In the genomic region with DNA sequence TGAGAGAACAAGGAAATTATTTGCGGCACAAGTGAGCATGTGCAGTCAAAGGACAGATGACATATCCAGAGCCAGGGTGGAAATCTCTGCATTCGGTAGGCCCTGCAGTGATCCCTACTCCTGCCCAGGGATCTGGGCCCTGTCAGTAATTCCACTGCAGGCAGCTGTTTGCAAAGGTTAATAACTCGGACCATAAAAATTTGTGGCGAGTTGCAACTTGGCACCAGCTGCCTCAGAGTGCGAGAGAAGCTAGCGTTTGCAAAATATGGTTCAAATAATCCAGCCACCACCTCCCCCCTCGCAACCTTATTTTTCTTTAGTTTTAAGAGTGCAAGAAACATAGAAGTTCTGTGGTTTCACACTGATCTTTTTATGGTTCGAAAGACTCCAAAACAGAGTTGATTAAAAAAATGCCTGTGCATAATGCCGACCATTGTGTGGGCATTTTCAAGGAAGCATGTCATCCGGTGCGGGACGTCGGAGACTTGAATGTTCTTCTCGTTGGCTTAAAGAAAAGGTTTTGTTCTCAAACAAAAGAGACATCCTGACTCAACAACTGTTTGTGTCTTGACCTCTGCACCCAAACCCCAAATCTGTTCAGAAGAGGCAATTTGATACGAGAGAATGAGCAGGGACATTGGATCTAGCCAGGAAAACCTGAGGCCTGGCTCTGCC, we compare ENCODE assay signal across 24 cellular contexts.
A peak's percentile ranks its signal among the peaks of the same experiment; 100 is the strongest.
DNase-seq lines count a peak whose midpoint lies in the region; ATAC-seq and TF ChIP-seq lines count a peak whose summit lies in the region.
"Had no signal": no experiment of that assay in that cellular context is flagged by ENCODE, and none has a peak within 500 bp of the region (broad histone marks: within the 10 kb centered on the region; RNA-seq: fewer than 3 reads in every experiment).

No MANE protein-coding gene starts in this region.

- H3K27ac ChIP-seq in suprapubic skin (no peak overlapping the region), PC-3 (ENCODE audit: low read length) (no peak overlapping the region)
- H3K27ac ChIP-seq: left ventricle myocardium inferior, pancreas, transverse colon had no signal

- H2AFZ ChIP-seq in PC-3 (ENCODE audit: low read length), result no peak overlapping the region

- no peaks in the 10 kb centered on the region for H4K20me1 ChIP-seq in PC-3 (ENCODE audit: low read length)

- H3K9me3 ChIP-seq in suprapubic skin (no peaks in the 10 kb centered on the region), PC-3 (ENCODE audit: low read length) (0 out of 2 replicates have a peak, but pooled peaks cover 3% of the 10 kb centered on the region)
- H3K9me3 ChIP-seq: pancreas had no signal

- no peak overlapping the region for H3K27ac Mint-ChIP-seq in activated T-cell treated with anti-CD3 and anti-CD28 coated beads, Interleukin-2, amount 50 U/mL, for 24 hours
- H3K27ac Mint-ChIP-seq in activated T-cell treated with anti-CD3 and anti-CD28 coated beads, Interleukin-2, amount 50 U/mL, for 72 hours, result no peak overlapping the region
- peak overlapping the region; percentile 14 for H3K27ac Mint-ChIP-seq in activated naive CD8-positive, alpha-beta T cell treated with anti-CD3 and anti-CD28 coated beads, Interleukin-2, amount 10 ng/mL, durations not matched to agents 7 days and 5 days
- H3K27ac Mint-ChIP-seq in immature natural killer cell, result peak overlapping the region in 2 of 6 donors; percentile 4 to 63
- H3K27ac Mint-ChIP-seq: B cell; natural killer cell treated with Interleukin-12 subunit alpha and Interleukin-12 subunit beta and Interleukin-15 and Interleukin-18, amount 100 ng/mL, for 72 hours; stimulated activated naive CD8-positive, alpha-beta T cell treated with anti-CD3 and anti-CD28 coated beads, Interleukin-15, Interleukin-2, amounts not matched to agents 100 ng/mL and 50 ng/mL, for 24 hours had no signal

- 61% methylated on average over 15 of the region's 15 CpGs for WGBS in suprapubic skin

- no peak for TF ChIP-seq POLR2A in suprapubic skin (IDR thresholded peaks at IDR 0.05)

- no peaks in the 10 kb centered on the region for H3K9me2 ChIP-seq in PC-3 (replicated peaks; ENCODE audit: low read length)

- H3K4me2 ChIP-seq in PC-3 (ENCODE audit: low read length), result no peak overlapping the region

- H3K79me2 ChIP-seq in PC-3 (ENCODE audit: low read length), result no peaks in the 10 kb centered on the region

- CTCF ChIA-PET in PC-3 (lab: Charles Lee), result no interaction called here

- no peak overlapping the region for H3K9ac ChIP-seq in PC-3 (ENCODE audit: low read length)

- intact Hi-C loops in PC-3 (cut with micrococcal nuclease), result no loop called here

- H3K27me3 ChIP-seq in suprapubic skin (no peaks in the 10 kb centered on the region), PC-3 (ENCODE audit: low read length) (peaks cover 6% of the 10 kb centered on the region; the same call in 1 of the 2 replicates)
- H3K27me3 ChIP-seq: pancreas, transverse colon had no signal

- no peak for TF ChIP-seq EP300 in suprapubic skin (IDR thresholded peaks at IDR 0.05)

- H3K36me3 ChIP-seq in suprapubic skin (no peaks in the 10 kb centered on the region), PC-3 (ENCODE audit: low read depth, low read length) (no peaks in the 10 kb centered on the region)
- H3K36me3 ChIP-seq: left ventricle myocardium inferior, pancreas, transverse colon had no signal

- peak; percentile 23 for DNase-seq in activated T-cell treated with anti-CD3 and anti-CD28 coated beads, Interleukin-2, amount 50 U/mL, for 24 hours
- no peak for DNase-seq in activated T-cell treated with anti-CD3 and anti-CD28 coated beads, Interleukin-2, amount 50 U/mL, for 72 hours
- DNase-seq in activated naive CD8-positive, alpha-beta T cell treated with anti-CD3 and anti-CD28 coated beads, Interleukin-2, amount 10 ng/mL, durations not matched to agents 7 days and 5 days, result no peak
- DNase-seq in immature natural killer cell (peak in 1 of 3 donors; percentile 32), suprapubic skin (ENCODE audit: low spot score in 2 of 2) (peak; percentile 32 to 41), AG08396 (ENCODE audit: low spot score) (no peak), PC-3 (no peak)
- DNase-seq: activated CD4-positive, alpha-beta T cell treated with anti-CD3 and anti-CD28 coated beads for 1 hour; COR-L47; effector CD4-positive, alpha-beta T cell; H7; left ventricle myocardium inferior; midbrain; NCI-H1694; NCI-H524 treated with DMSO at 0.1 percent for 48 hours; pancreas; right cardiac atrium; transverse colon had no signal

- H3K4me1 ChIP-seq in suprapubic skin (peaks cover 9% of the 10 kb centered on the region), PC-3 (ENCODE audit: insufficient read depth, low read length) (no peaks in the 10 kb centered on the region)
- H3K4me1 ChIP-seq: left ventricle myocardium inferior, pancreas, transverse colon had no signal

- H3K36me3 Mint-ChIP-seq in activated T-cell treated with anti-CD3 and anti-CD28 coated beads, Interleukin-2, amount 50 U/mL, for 24 hours (ENCODE audit: low read depth), result peaks cover 8% of the 10 kb centered on the region
- H3K36me3 Mint-ChIP-seq in activated T-cell treated with anti-CD3 and anti-CD28 coated beads, Interleukin-2, amount 50 U/mL, for 72 hours (ENCODE audit: insufficient read depth in 2 of 2), result peaks cover 9 to 17% of the 10 kb centered on the region in 2 donors
- peaks cover 14% of the 10 kb centered on the region for H3K36me3 Mint-ChIP-seq in activated naive CD8-positive, alpha-beta T cell treated with anti-CD3 and anti-CD28 coated beads, Interleukin-2, amount 10 ng/mL, durations not matched to agents 7 days and 5 days
- peaks cover 3 to 22% (median 9%) of the 10 kb centered on the region in 3 donors for H3K36me3 Mint-ChIP-seq in immature natural killer cell
- H3K36me3 Mint-ChIP-seq: brain had no signal

- POLR2A ChIA-PET in activated naive CD8-positive, alpha-beta T cell treated with anti-CD3 and anti-CD28 coated beads, Interleukin-2, amount 10 ng/mL, durations not matched to agents 7 days and 5 days (lab: Charles Lee), result no interaction called here
- POLR2A ChIA-PET in PC-3 (lab: Charles Lee; ENCODE audit: unreplicated experiment), result no interaction called here

- H3K4me3 ChIP-seq in suprapubic skin (no peak overlapping the region), PC-3 (ENCODE audit: low read length) (no peak overlapping the region)
- H3K4me3 ChIP-seq: left ventricle myocardium inferior, pancreas, transverse colon had no signal

- ATAC-seq in activated T-cell treated with anti-CD3 and anti-CD28 coated beads, Interleukin-2, amount 50 U/mL, for 72 hours (replicated peaks in 1 of 2), result no peak
- ATAC-seq in activated naive CD8-positive, alpha-beta T cell treated with anti-CD3 and anti-CD28 coated beads, Interleukin-2, amount 10 ng/mL, durations not matched to agents 7 days and 5 days (ENCODE audit: low read depth), result no peak
- no peak for ATAC-seq in PC-3
- ATAC-seq in GM21723 (IDR thresholded peaks at IDR 0.05; ENCODE audit: unreplicated experiment), result no peak
- ATAC-seq: natural killer cell treated with Interleukin-12 subunit alpha and Interleukin-12 subunit beta and Interleukin-15 and Interleukin-18, amount 100 ng/mL, for 72 hours; pancreas; right cardiac atrium had no signal

- H3K4me3 Mint-ChIP-seq in activated T-cell treated with anti-CD3 and anti-CD28 coated beads, Interleukin-2, amount 50 U/mL, for 24 hours, result no peak overlapping the region
- no peak overlapping the region for H3K4me3 Mint-ChIP-seq in activated T-cell treated with anti-CD3 and anti-CD28 coated beads, Interleukin-2, amount 50 U/mL, for 72 hours
- H3K4me3 Mint-ChIP-seq in activated naive CD8-positive, alpha-beta T cell treated with anti-CD3 and anti-CD28 coated beads, Interleukin-2, amount 10 ng/mL, durations not matched to agents 7 days and 5 days, result no peak overlapping the region
- H3K4me3 Mint-ChIP-seq in immature natural killer cell, result peak overlapping the region in 3 of 5 donors; percentile 41 to 69 (median 56)
- H3K4me3 Mint-ChIP-seq: activated naive CD4-positive, alpha-beta T cell treated with anti-CD3 and anti-CD28 coated beads, Interleukin-2, amount 50 U/mL, for 24 hours; B cell; stimulated activated naive CD8-positive, alpha-beta T cell treated with anti-CD3 and anti-CD28 coated beads, Interleukin-15, Interleukin-2, amounts not matched to agents 100 ng/mL and 50 ng/mL, for 24 hours had no signal

- no peaks in the 10 kb centered on the region for H3K27me3 Mint-ChIP-seq in activated T-cell treated with anti-CD3 and anti-CD28 coated beads, Interleukin-2, amount 50 U/mL, for 24 hours
- H3K27me3 Mint-ChIP-seq in activated T-cell treated with anti-CD3 and anti-CD28 coated beads, Interleukin-2, amount 50 U/mL, for 72 hours (ENCODE audit: low read depth), result no peaks in the 10 kb centered on the region
- no peaks in the 10 kb centered on the region for H3K27me3 Mint-ChIP-seq in activated naive CD8-positive, alpha-beta T cell treated with anti-CD3 and anti-CD28 coated beads, Interleukin-2, amount 10 ng/mL, durations not matched to agents 7 days and 5 days
- H3K27me3 Mint-ChIP-seq in immature natural killer cell (ENCODE audit: low read depth in 3 of 3), result peaks cover 0 to 2% (median 2%) of the 10 kb centered on the region in 3 donors
- H3K27me3 Mint-ChIP-seq: activated naive CD4-positive, alpha-beta T cell treated with anti-CD3 and anti-CD28 coated beads, Interleukin-2, amount 50 U/mL, for 24 hours; B cell; stimulated activated naive CD8-positive, alpha-beta T cell treated with anti-CD3 and anti-CD28 coated beads, Interleukin-15, Interleukin-2, amounts not matched to agents 100 ng/mL and 50 ng/mL, for 24 hours had no signal

- TF ChIP-seq CTCF in suprapubic skin (IDR thresholded peaks at IDR 0.05) (no peak), PC-3 (conservative IDR thresholded peaks at IDR 0.05; ENCODE audit: low read depth, low read length) (no peak)

- no TSS peak for BruUV-seq in PC-3 (replicated peaks; lab: Mats Ljungman, UMichigan)

- peaks cover 36% of the 10 kb centered on the region for H3K4me1 Mint-ChIP-seq in activated T-cell treated with anti-CD3 and anti-CD28 coated beads, Interleukin-2, amount 50 U/mL, for 24 hours (ENCODE audit: low read depth)
- peaks cover 24% of the 10 kb centered on the region for H3K4me1 Mint-ChIP-seq in activated T-cell treated with anti-CD3 and anti-CD28 coated beads, Interleukin-2, amount 50 U/mL, for 72 hours (ENCODE audit: low read depth)
- peaks cover 11% of the 10 kb centered on the region for H3K4me1 Mint-ChIP-seq in activated naive CD8-positive, alpha-beta T cell treated with anti-CD3 and anti-CD28 coated beads, Interleukin-2, amount 10 ng/mL, durations not matched to agents 7 days and 5 days
- H3K4me1 Mint-ChIP-seq in immature natural killer cell, result peaks cover 22 to 28% of the 10 kb centered on the region in 2 donors
- H3K4me1 Mint-ChIP-seq: B cell had no signal

- peaks cover 15% of the 10 kb centered on the region for H3K9me3 Mint-ChIP-seq in activated T-cell treated with anti-CD3 and anti-CD28 coated beads, Interleukin-2, amount 50 U/mL, for 24 hours
- peaks cover 10 to 15% of the 10 kb centered on the region in 2 donors for H3K9me3 Mint-ChIP-seq in activated T-cell treated with anti-CD3 and anti-CD28 coated beads, Interleukin-2, amount 50 U/mL, for 72 hours
- H3K9me3 Mint-ChIP-seq in activated naive CD8-positive, alpha-beta T cell treated with anti-CD3 and anti-CD28 coated beads, Interleukin-2, amount 10 ng/mL, durations not matched to agents 7 days and 5 days, result peaks cover 9% of the 10 kb centered on the region
- H3K9me3 Mint-ChIP-seq in immature natural killer cell, result peaks cover 0 to 17% (median 7%) of the 10 kb centered on the region in 6 donors

- no peaks in the 10 kb centered on the region for H3F3A ChIP-seq in PC-3 (ENCODE audit: low read length, unreplicated experiment)

Comparison
In these comparisons a context has a peak if more than half of its experiments do, and no peak if none do; other contexts are left out.
1. DNase-seq: peak in activated T-cell treated with anti-CD3 and anti-CD28 coated beads, Interleukin-2, amount 50 U/mL, for 24 hours (single experiment) and suprapubic skin (2 of 2); none in activated T-cell treated with anti-CD3 and anti-CD28 coated beads, Interleukin-2, amount 50 U/mL, for 72 hours (0 of 2), activated naive CD8-positive, alpha-beta T cell treated with anti-CD3 and anti-CD28 coated beads, Interleukin-2, amount 10 ng/mL, durations not matched to agents 7 days and 5 days (single experiment), AG08396 (single experiment) and PC-3 (single experiment).
2. H3K4me3 Mint-ChIP-seq: peak in immature natural killer cell (3 of 5); none in activated T-cell treated with anti-CD3 and anti-CD28 coated beads, Interleukin-2, amount 50 U/mL, for 24 hours (single experiment), activated T-cell treated with anti-CD3 and anti-CD28 coated beads, Interleukin-2, amount 50 U/mL, for 72 hours (0 of 2) and activated naive CD8-positive, alpha-beta T cell treated with anti-CD3 and anti-CD28 coated beads, Interleukin-2, amount 10 ng/mL, durations not matched to agents 7 days and 5 days (single experiment).